Comparison of ENCODE assay signal across 8 cellular contexts in genomic region chr10:89352039-89352597, GRCh38. TPM values are rescaled to one million over a fixed set of nuclear protein-coding genes. Genes with fewer than 3 reads are reported as not detected.
DNase-seq lines count a peak whose midpoint lies in the region; ATAC-seq and TF ChIP-seq lines count a peak whose summit lies in the region.
"Had no signal": no experiment of that assay in that cellular context is flagged by ENCODE, and none has a peak within 500 bp of the region (broad histone marks: within the 10 kb centered on the region; RNA-seq: fewer than 3 reads in every experiment).

No MANE protein-coding gene starts in this region.

- H2BK5ac ChIP-seq in H9 (ENCODE audit: insufficient read length, low read length): no peak overlapping the region

- H3K36me3 Mint-ChIP-seq in H9 (ENCODE audit: insufficient read depth in 1 of 3, low read depth in 3 of 3): peaks cover 0 to 10% (median 10%) of the 10 kb centered on the region in 3 experiments; a peak in 5 of 7 replicates

- peak overlapping the region in 2 of 3 experiments; percentile 21 to 59; a peak in 2 of 7 replicates for H3K27ac Mint-ChIP-seq in H9

- H3K4me1 ChIP-seq in H9 (ENCODE audit: insufficient read depth, low read length) (peaks cover 14% of the 10 kb centered on the region; the same call in 1 of the 2 replicates), spleen (peaks cover 15 to 50% (median 38%) of the 10 kb centered on the region in 6 donors)

- H2BK20ac ChIP-seq in H9 (ENCODE audit: low read depth, low read length, poor library complexity, severe bottlenecking): no peak overlapping the region

- H3T11ph ChIP-seq in H9 (ENCODE audit: low read length): no peak overlapping the region

- no peak overlapping the region for H2AFZ ChIP-seq in H9 (ENCODE audit: low read length)

- no peak overlapping the region for H3K4me3 Mint-ChIP-seq in H9

- no CpG with 5 or more reads among the region's 6 CpGs for WGBS in H9 (ENCODE audit: extremely low coverage, insufficient read length, low lambda C conversion rate)
- WGBS in spleen, 5 donors: 67 to 75% (median 71%) methylated on average over 6 of the region's 6 CpGs

- H3K27me3 Mint-ChIP-seq in H9 (ENCODE audit: low read depth): no peaks in the 10 kb centered on the region

- no peaks in the 10 kb centered on the region for H3K27me3 ChIP-seq in H9 (ENCODE audit: insufficient read depth, low read length)
- H3K27me3 ChIP-seq in spleen (replicated peaks in 1 of 7): no peaks in the 10 kb centered on the region

- no peak for TF ChIP-seq POLR2A in spleen (IDR thresholded peaks at IDR 0.05)

- DNase-seq in H9 (no peak), SW480 (ENCODE audit: low spot score) (peak; percentile 94), left cardiac atrium (peak; percentile 48), spleen (no peak), cerebellum (ENCODE audit: low spot score) (no peak), T-helper 9 cell (no peak)

- no peak overlapping the region for H2BK15ac ChIP-seq in H9 (ENCODE audit: low read depth, low read length)

- H3K9me3 ChIP-seq in H9 (ENCODE audit: control insufficient read depth, low read depth, low read length) (no peaks in the 10 kb centered on the region), spleen (no peaks in the 10 kb centered on the region)

- no peak overlapping the region for H4K8ac ChIP-seq in H9 (replicated peaks; ENCODE audit: insufficient read length, low read depth, low read length)

- TF ChIP-seq CTCF in H9 (conservative IDR thresholded peaks at IDR 0.05) (no peak), spleen (IDR thresholded peaks at IDR 0.05 in 8 of 11, conservative IDR thresholded peaks at IDR 0.05 in 3 of 11) (no peak)

- H4K5ac ChIP-seq in H9 (ENCODE audit: insufficient read length, low read depth, low read length): no peak overlapping the region

- H3K18ac ChIP-seq in H9 (ENCODE audit: insufficient read length, low read depth, low read length): no peak overlapping the region

- H4K20me1 ChIP-seq in H9 (ENCODE audit: control insufficient read depth, insufficient read depth, insufficient read length): no peaks in the 10 kb centered on the region

- H3K23ac ChIP-seq in H9 (ENCODE audit: insufficient read length, low read depth, low read length): no peak overlapping the region

- H3K4me2 ChIP-seq in H9 (ENCODE audit: insufficient read depth, insufficient read length, low read length): no peak overlapping the region

- no peak overlapping the region for H3K14ac ChIP-seq in H9 (ENCODE audit: insufficient read depth, low read length)

- H3K4me1 Mint-ChIP-seq in H9: peaks cover 46 to 49% of the 10 kb centered on the region in 2 experiments

- H3K56ac ChIP-seq in H9 (ENCODE audit: insufficient read length, low read depth, low read length): no peak overlapping the region

- H4K91ac ChIP-seq in H9 (ENCODE audit: insufficient read length, low read depth, low read length): no peak overlapping the region

- no peak overlapping the region for H2AK5ac ChIP-seq in H9 (ENCODE audit: insufficient read length, low read length)

- H3K4ac ChIP-seq in H9 (ENCODE audit: low read depth, low read length): no peak overlapping the region

- intact Hi-C loops in left cardiac atrium (cut with DNase I): no loop called here
- intact Hi-C loops in spleen (cut with DNase I; ENCODE audit: low total_unique reads): no loop called here

- no peak overlapping the region for H2BK120ac ChIP-seq in H9 (ENCODE audit: low read depth, low read length, poor library complexity, severe bottlenecking)

- H3K36me3 ChIP-seq in spleen: no peaks in the 10 kb centered on the region

- no peaks in the 10 kb centered on the region for H3K23me2 ChIP-seq in H9 (ENCODE audit: insufficient read length, low read depth, low read length, poor library complexity, severe bottlenecking)

- no peak overlapping the region for H2BK12ac ChIP-seq in H9 (ENCODE audit: insufficient read length, low read depth, low read length)

- H3K27ac ChIP-seq in H9 (ENCODE audit: insufficient read length, low read depth, low read length) (no peak overlapping the region), spleen (peak overlapping the region in 7 of 8 donors; percentile 39 to 80 (median 74))
- H3K27ac ChIP-seq: VCaP had no signal

- H3K9ac ChIP-seq in H9 (ENCODE audit: extremely low read depth, insufficient read length, low read length): no peak overlapping the region

- ATAC-seq in left cardiac atrium: peak; percentile 50 to 83
- ATAC-seq in HG03520 (IDR thresholded peaks at IDR 0.05; ENCODE audit: unreplicated experiment): no peak

- no peaks in the 10 kb centered on the region for H3K79me2 ChIP-seq in H9 (ENCODE audit: insufficient read depth, low read length)

- H3K79me1 ChIP-seq in H9 (ENCODE audit: insufficient read depth, low read depth, low read length, poor library complexity, severe bottlenecking): no peaks in the 10 kb centered on the region

- H3K4me3 ChIP-seq in spleen: no peak overlapping the region

- peaks cover 2 to 12% of the 10 kb centered on the region in 2 experiments; a peak in 3 of 5 replicates for H3K9me3 Mint-ChIP-seq in H9

RNA-seq across cellular contexts. Expression of gene IFIT3, which starts 24.3 kb away (rescaled TPM):
- total RNA-seq in H9 (2021): 0.55 and 0.64 TPM in 2 replicates
- total RNA-seq in left cardiac atrium: 10 to 100 TPM in 1 of 2 donors, 1 to 10 TPM in 1; 8.6 to 19.9 TPM
- 10 to 100 TPM; 19.1 to 44.5 (median 24.7) TPM for total RNA-seq in spleen
- polyA plus RNA-seq in spleen: 10 to 100 TPM in 2 of 3 donors, 1 to 10 TPM in 1; 7.7 to 29.9 (median 10.4) TPM
- 2.4 TPM for total RNA-seq in cerebellum

RNA-seq across cellular contexts. Expression of gene IFIT1B, which starts 25.7 kb away (rescaled TPM):
- not detected in 2 replicates for total RNA-seq in H9 (2021)
- not detected for total RNA-seq in left cardiac atrium
- 10 to 100 TPM in 1 of 7 donors, 1 to 10 TPM in 3, under 1 TPM in 1, not detected in 2; 0.49 to 36.9 (median 2.9) TPM for total RNA-seq in spleen
- under 1 TPM in 1 of 3 donors, not detected in 2; 0.04 TPM for polyA plus RNA-seq in spleen
- 0.82 TPM for total RNA-seq in cerebellum

RNA-seq across cellular contexts. Expression of gene IFIT1, which starts 40.3 kb away (rescaled TPM):
- total RNA-seq in H9 (2021): 1.2 and 1.9 TPM in 2 replicates
- 10 to 100 TPM; 15.3 to 20.6 TPM for total RNA-seq in left cardiac atrium
- total RNA-seq in spleen: 10 to 100 TPM; 13.5 to 35.7 (median 24.2) TPM
- 10 to 100 TPM in 2 of 3 donors, 1 to 10 TPM in 1; 8.8 to 26.5 (median 10.8) TPM for polyA plus RNA-seq in spleen
- total RNA-seq in cerebellum: 5.1 TPM

RNA-seq across cellular contexts. Expression of gene IFIT2, which starts 50.3 kb away (rescaled TPM):
- total RNA-seq in H9 (2021): 0.09 TPM in 1 of 2 replicates, not detected in the other
- 1 to 10 TPM; 3.5 to 4.6 TPM for total RNA-seq in left cardiac atrium
- 10 to 100 TPM; 12.8 to 22.2 (median 18.2) TPM for total RNA-seq in spleen
- 10 to 100 TPM in 1 of 3 donors, 1 to 10 TPM in 2; 6.1 to 11.4 (median 7.0) TPM for polyA plus RNA-seq in spleen
- 3.4 TPM for total RNA-seq in cerebellum

Comparison
In these comparisons a context has a peak if more than half of its experiments do, and no peak if none do; other contexts are left out.
1. DNase-seq: peak in SW480 (single experiment) and left cardiac atrium (single experiment); none in H9 (single experiment), spleen (single experiment), cerebellum (single experiment) and T-helper 9 cell (single experiment).